ENCODE assay signal across 1 cellular context in genomic region chr2:137964066-137964858, GRCh38.
TF ChIP-seq lines count a peak whose summit lies in the region.

Gene HNMT (plus strand): TSS chr2:137964473. CDS start chr2:137964492, 19 bp downstream.

TF ChIP-seq in HepG2, 621 proteins besides CTCF, POLR2A, EP300 and RAD21 (continued from another document and continues in another):
- TF ChIP-seq MTERF4 (CRISPR knock-in tag; IDR thresholded peaks at IDR 0.05) = no peak
- TF ChIP-seq ZNF512 (CRISPR knock-in tag; IDR thresholded peaks at IDR 0.05) = 0 out of 2 replicates have a peak, but pooled peaks have one; percentile 79
- no peak for TF ChIP-seq ZUFSP (CRISPR knock-in tag; IDR thresholded peaks at IDR 0.05; ENCODE audit: borderline replicate concordance)
- TF ChIP-seq RXRB (CRISPR knock-in tag; IDR thresholded peaks at IDR 0.05; ENCODE audit: borderline replicate concordance) = peak; percentile 93
- TF ChIP-seq ZNF510 (CRISPR knock-in tag; IDR thresholded peaks at IDR 0.05; ENCODE audit: low read depth) = 0 out of 2 replicates have a peak, but pooled peaks have one; percentile 53
- TF ChIP-seq TFDP1 (CRISPR knock-in tag; IDR thresholded peaks at IDR 0.05; ENCODE audit: borderline replicate concordance) = peak; percentile 12; the same call in 1 of the 2 replicates
- TF ChIP-seq ARID4A (CRISPR knock-in tag; IDR thresholded peaks at IDR 0.05; ENCODE audit: borderline replicate concordance) = peak; percentile 46; the same call in 1 of the 2 replicates
- peak; percentile 100 for TF ChIP-seq ZNF710 (CRISPR knock-in tag; IDR thresholded peaks at IDR 0.05; ENCODE audit: borderline replicate concordance)
- TF ChIP-seq ZBTB42 (CRISPR knock-in tag; IDR thresholded peaks at IDR 0.05) = no peak
- peak; percentile 67; the same call in 1 of the 2 replicates for TF ChIP-seq PRDM15 (CRISPR knock-in tag; IDR thresholded peaks at IDR 0.05)
- peak; percentile 66; the same call in 1 of the 2 replicates for TF ChIP-seq GMEB1 (CRISPR knock-in tag; IDR thresholded peaks at IDR 0.05; ENCODE audit: borderline replicate concordance)
- peak; percentile 99 for TF ChIP-seq HNF4A (CRISPR knock-in tag; IDR thresholded peaks at IDR 0.05)
- no peak for TF ChIP-seq PLSCR1 (CRISPR knock-in tag; IDR thresholded peaks at IDR 0.05; ENCODE audit: borderline replicate concordance)
- TF ChIP-seq NR2F1 (CRISPR knock-in tag; IDR thresholded peaks at IDR 0.05) = peak; percentile 93 to 100
- peak; percentile 93 for TF ChIP-seq PPARG (CRISPR knock-in tag; conservative IDR thresholded peaks at IDR 0.05)
- 0 out of 2 replicates have a peak, but pooled peaks have one; percentile 28 for TF ChIP-seq ZNF678 (CRISPR knock-in tag; IDR thresholded peaks at IDR 0.05)
- peak; percentile 93; the same call in 1 of the 2 replicates for TF ChIP-seq ZNF350 (CRISPR knock-in tag; IDR thresholded peaks at IDR 0.05; ENCODE audit: borderline replicate concordance, low read depth)
- peak; percentile 76 for TF ChIP-seq CBX5 (CRISPR knock-in tag; IDR thresholded peaks at IDR 0.05; ENCODE audit: borderline replicate concordance)
- TF ChIP-seq RFXANK (CRISPR knock-in tag; IDR thresholded peaks at IDR 0.05) = peak; percentile 47; the same call in 1 of the 2 replicates
- no peak for TF ChIP-seq RFX1 (IDR thresholded peaks at IDR 0.05)
- TF ChIP-seq ZNF143 (CRISPR knock-in tag; IDR thresholded peaks at IDR 0.05) = peak; percentile 31; the same call in 1 of the 2 replicates
- peak; percentile 37; the same call in 1 of the 2 replicates for TF ChIP-seq ZNF770 (CRISPR knock-in tag; IDR thresholded peaks at IDR 0.05)
- TF ChIP-seq KDM5B (CRISPR knock-in tag; IDR thresholded peaks at IDR 0.05; ENCODE audit: borderline replicate concordance) = peak; percentile 58; the same call in 1 of the 2 replicates
- TF ChIP-seq SIN3A (IDR thresholded peaks at IDR 0.05; ENCODE audit: borderline replicate concordance, low read depth, low read length) = peak; percentile 91
- TF ChIP-seq GABPB1 (CRISPR knock-in tag; IDR thresholded peaks at IDR 0.05) = peak; percentile 33
- TF ChIP-seq PAXIP1 (CRISPR knock-in tag; conservative IDR thresholded peaks at IDR 0.05) = peak; percentile 100
